Comparison of ENCODE assay signal across 9 cellular contexts in the genomic region with DNA sequence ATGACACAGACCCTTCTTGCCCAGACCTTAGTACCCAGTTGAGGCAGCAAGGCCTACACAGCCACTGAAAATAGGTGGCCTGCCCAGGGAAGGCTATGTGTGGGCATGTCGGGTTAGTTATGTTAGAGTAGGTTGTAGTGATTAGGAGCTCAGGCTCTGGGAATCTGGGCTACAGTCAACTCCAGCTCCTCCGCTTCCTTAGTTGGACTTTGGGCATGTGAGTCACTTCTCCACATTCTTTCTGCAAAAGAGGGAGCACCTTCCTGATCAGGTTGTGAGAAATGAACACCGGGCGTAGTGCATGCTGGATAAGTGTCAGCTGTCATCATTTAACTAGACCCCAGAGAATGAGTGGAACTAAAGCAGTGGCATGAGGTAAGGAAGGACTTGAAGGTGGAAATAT.
DNase-seq lines count a peak whose midpoint lies in the region; ATAC-seq and TF ChIP-seq lines count a peak whose summit lies in the region.
"Had no signal": no experiment of that assay in that cellular context is flagged by ENCODE, and none has a peak within 500 bp of the region (broad histone marks: within the 10 kb centered on the region; RNA-seq: fewer than 3 reads in every experiment).

No MANE protein-coding gene starts in this region.

- H3K9me3 ChIP-seq in hepatocyte (ENCODE audit: low read depth): no peaks in the 10 kb centered on the region

- peaks cover 40% of the 10 kb centered on the region for H3K4me1 ChIP-seq in hepatocyte (ENCODE audit: insufficient read depth)

- peaks cover 92% of the 10 kb centered on the region for H3K79me2 ChIP-seq in hepatocyte

- TF ChIP-seq CTCF in hepatocyte (IDR thresholded peaks at IDR 0.05; ENCODE audit: poor library complexity): no peak

- peak overlapping the region; percentile 96 for H3K27ac ChIP-seq in angular gyrus (ENCODE audit: low read depth, low read length)
- peak overlapping the region; percentile 90 for H3K27ac ChIP-seq in hepatocyte

- no peaks in the 10 kb centered on the region for H3K27me3 ChIP-seq in hepatocyte

- no peak overlapping the region for H2AFZ ChIP-seq in hepatocyte

- peaks cover 79% of the 10 kb centered on the region for H4K20me1 ChIP-seq in hepatocyte (ENCODE audit: insufficient read depth, poor library complexity, severe bottlenecking)

- no peak for ATAC-seq in HG02623 (IDR thresholded peaks at IDR 0.05; ENCODE audit: unreplicated experiment)

- H3K9me2 ChIP-seq in hepatocyte (replicated peaks; ENCODE audit: insufficient read depth): no peaks in the 10 kb centered on the region

- DNase-seq in EL (peak; percentile 21), hepatocyte (ENCODE audit: low spot score) (peak; percentile 77), renal cortical epithelial cell (ENCODE audit: low read depth) (peak; percentile 84), NCI-H187 (lab: John Stamatoyannopoulos, UW) (no peak), dedifferentiated amniotic fluid mesenchymal stem cell (ENCODE audit: extremely low spot score) (no peak), NCI-H146 (lab: John Stamatoyannopoulos, UW) (no peak)
- DNase-seq: NCI-H1436 treated with DMSO at 0.1 percent for 48 hours had no signal

- 66% methylated on average over 4 of the region's 4 CpGs for WGBS in hepatocyte (ENCODE audit: low lambda C conversion rate, missing lambda C conversion rate)

- no peaks in the 10 kb centered on the region for H3K36me3 ChIP-seq in hepatocyte (replicated peaks; ENCODE audit: insufficient read depth, low read depth)

- no peak overlapping the region for H3K4me3 ChIP-seq in hepatocyte

- peak overlapping the region; percentile 51 for H3K4me2 ChIP-seq in hepatocyte

Comparison
In these comparisons a context has a peak if more than half of its experiments do, and no peak if none do; other contexts are left out.
1. DNase-seq: peak in EL (single experiment), hepatocyte (single experiment) and renal cortical epithelial cell (single experiment); none in NCI-H187 (0 of 2), dedifferentiated amniotic fluid mesenchymal stem cell (single experiment) and NCI-H146 (single experiment).